ENCODE assay signal across 11 cellular contexts in the genomic region with DNA sequence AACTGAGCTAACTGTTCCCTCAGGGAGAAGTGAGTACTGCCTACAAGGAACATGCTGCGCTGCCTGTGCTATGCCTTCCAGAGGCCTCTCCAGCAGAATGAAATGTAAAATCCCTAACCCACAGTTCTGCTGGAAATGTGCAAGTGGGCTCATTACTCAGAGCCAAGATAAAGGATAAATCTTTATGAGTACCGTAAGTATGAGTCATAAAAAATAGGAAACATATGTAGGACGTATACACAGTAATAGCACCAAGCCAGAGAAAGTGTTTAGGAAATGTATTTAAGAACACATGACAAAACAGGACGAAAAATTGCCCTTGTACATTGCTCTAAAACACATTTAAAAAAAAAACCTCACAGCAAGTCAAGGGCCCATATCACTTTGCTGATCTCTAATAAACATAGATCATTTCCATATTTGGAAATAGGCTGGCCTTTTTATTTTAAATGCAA.
DNase-seq lines count a peak whose midpoint lies in the region; ATAC-seq, FAIRE-seq and TF ChIP-seq lines count a peak whose summit lies in the region.
"Had no signal": no experiment of that assay in that cellular context is flagged by ENCODE, and none has a peak within 500 bp of the region (broad histone marks: within the 10 kb centered on the region; RNA-seq: fewer than 3 reads in every experiment).

No MANE protein-coding gene starts in this region.

- H3K9ac ChIP-seq in mammary epithelial cell (ENCODE audit: insufficient read depth, low read length) (no peak overlapping the region), keratinocyte (ENCODE audit: control insufficient read depth, extremely low read depth, insufficient read depth, low read length) (no peak overlapping the region)

- H2AFZ ChIP-seq in mammary epithelial cell (ENCODE audit: low read depth, low read length) (no peak overlapping the region), keratinocyte (ENCODE audit: control insufficient read depth, low read length) (no peak overlapping the region)

- H3K4me1 ChIP-seq in mammary epithelial cell (ENCODE audit: insufficient read depth, low read length), result no peaks in the 10 kb centered on the region
- peaks cover 3% of the 10 kb centered on the region for H3K4me1 ChIP-seq in keratinocyte (ENCODE audit: control insufficient read depth, extremely low read depth, insufficient read depth, low read length)

- DNase-seq in MCF 10A (ENCODE audit: unreplicated experiment) (peak; percentile 54), mammary epithelial cell (no peak), astrocyte of the spinal cord (ENCODE audit: low read depth, low spot score) (peak; percentile 83), keratinocyte (ENCODE audit: low read depth, low spot score) (peak; percentile 13), type B pancreatic cell (ENCODE audit: extremely low spot score, unreplicated experiment) (no peak), NCI-H774 (lab: John Stamatoyannopoulos, UW) (no peak)
- no peak for DNase-seq in effector CD8-positive, alpha-beta T cell (lab: John Stamatoyannopoulos, UW)
- DNase-seq: activated effector memory CD4-positive, alpha-beta T cell treated with anti-CD3 and anti-CD28 coated beads, Interleukin-2, amount 50 U/mL, for 16 hours; foreskin melanocyte; T-helper 2 cell had no signal

- H3K36me3 Mint-ChIP-seq in MCF 10A (ENCODE audit: insufficient read depth, unreplicated experiment) (peaks cover 40% of the 10 kb centered on the region), type B pancreatic cell (peaks cover 20% of the 10 kb centered on the region)

- H4K20me1 ChIP-seq in mammary epithelial cell (ENCODE audit: insufficient read depth, low read length) (no peaks in the 10 kb centered on the region), keratinocyte (ENCODE audit: control insufficient read depth, extremely low read depth, insufficient read depth, low read length) (no peaks in the 10 kb centered on the region)

- no peak for ATAC-seq in GM19463 (IDR thresholded peaks at IDR 0.05; ENCODE audit: unreplicated experiment)

- H3K79me2 ChIP-seq in mammary epithelial cell (ENCODE audit: insufficient read depth, low read length), result no peaks in the 10 kb centered on the region
- no peaks in the 10 kb centered on the region for H3K79me2 ChIP-seq in keratinocyte (ENCODE audit: control insufficient read depth, insufficient read depth, low read length)

- H3K4me3 ChIP-seq in mammary epithelial cell (replicated peaks in 1 of 3; ENCODE audit: insufficient read depth in 1 of 3, low read depth in 2 of 3, low read length in 3 of 3) (no peak overlapping the region), astrocyte of the spinal cord (ENCODE audit: low read depth, low read length) (no peak overlapping the region), keratinocyte (ENCODE audit: control insufficient read depth in 2 of 3, extremely low read depth in 1 of 3, insufficient read depth in 2 of 3, low read depth in 1 of 3, low read length in 3 of 3) (no peak overlapping the region)

- no peaks in the 10 kb centered on the region for H3K9me3 ChIP-seq in mammary epithelial cell (replicated peaks; ENCODE audit: insufficient read depth, low read length)
- H3K9me3 ChIP-seq in keratinocyte (ENCODE audit: control insufficient read depth, low read depth, low read length), result no peaks in the 10 kb centered on the region

- no peaks in the 10 kb centered on the region for H3K9me1 ChIP-seq in keratinocyte (ENCODE audit: control insufficient read depth, extremely low read depth, insufficient read depth, low read length)

- in situ Hi-C loops in mammary epithelial cell (cut with MboI; ENCODE audit: low sequenced_read_pairs in 2 of 2), result no loop called here
- in situ Hi-C loops in astrocyte of the spinal cord (cut with HindIII; ENCODE audit: low sequenced_read_pairs), result no loop called here

- H3K4me3 Mint-ChIP-seq in MCF 10A (ENCODE audit: unreplicated experiment), result no peak overlapping the region
- H3K4me3 Mint-ChIP-seq in type B pancreatic cell, result peak overlapping the region; percentile 0

- H3K4me2 ChIP-seq in mammary epithelial cell (ENCODE audit: insufficient read depth, low read depth, low read length), result no peak overlapping the region
- no peak overlapping the region for H3K4me2 ChIP-seq in keratinocyte (ENCODE audit: control insufficient read depth, extremely low read depth, insufficient read depth, low read depth, low read length)

- H3K27me3 ChIP-seq in mammary epithelial cell (ENCODE audit: insufficient read depth, low read length) (peaks cover 12% of the 10 kb centered on the region), keratinocyte (ENCODE audit: control insufficient read depth, extremely low read depth, insufficient read depth, low read length) (no peaks in the 10 kb centered on the region)

- H3K9me3 Mint-ChIP-seq in MCF 10A (ENCODE audit: unreplicated experiment) (no peaks in the 10 kb centered on the region), type B pancreatic cell (no peaks in the 10 kb centered on the region)

- FAIRE-seq in keratinocyte (lab: Jason Lieb, UNC), result no peak

- intact Hi-C loops in MCF 10A (cut with micrococcal nuclease) (no loop called here), mammary epithelial cell (cut with micrococcal nuclease) (no loop called here)

- BruUV-seq in MCF 10A (replicated peaks; lab: Mats Ljungman, UMichigan) (no TSS peak), mammary epithelial cell (replicated peaks; lab: Mats Ljungman, UMichigan) (no TSS peak)

- WGBS in mammary epithelial cell (ENCODE audit: low coverage, missing lambda C conversion rate), result 41% methylated on average over 4 of the region's 4 CpGs

- dilution Hi-C loops in mammary epithelial cell (cut with HindIII; ENCODE audit: low sequenced_read_pairs), result no loop called here
- dilution Hi-C loops in keratinocyte (cut with MboI; ENCODE audit: extremely low pct_ligation_motif_present, low sequenced_read_pairs), result no loop called here

- no peaks in the 10 kb centered on the region for H3K27me3 Mint-ChIP-seq in MCF 10A (ENCODE audit: insufficient read depth, unreplicated experiment)
- no peaks in the 10 kb centered on the region for H3K27me3 Mint-ChIP-seq in type B pancreatic cell

- no peak overlapping the region for H3K27ac ChIP-seq in mammary epithelial cell (ENCODE audit: insufficient read depth, low read depth, low read length)
- no peak overlapping the region for H3K27ac ChIP-seq in keratinocyte (ENCODE audit: control insufficient read depth, insufficient read depth, low read length)

- POLR2A ChIA-PET in MCF 10A (lab: Yijun Ruan, JAX), result interaction anchor here (0.8 to 1.8 kb wide), 6 partner anchors 9 to 103 kb away, joined by 3 to 6 read pairs (median 5); no protein-coding TSS in a partner anchor

- H3K4me1 Mint-ChIP-seq in MCF 10A (ENCODE audit: insufficient read depth, unreplicated experiment) (peaks cover 14% of the 10 kb centered on the region), type B pancreatic cell (ENCODE audit: unreplicated experiment) (peaks cover 52% of the 10 kb centered on the region)

- peak overlapping the region; percentile 93 for H3K27ac Mint-ChIP-seq in MCF 10A (ENCODE audit: low read depth, unreplicated experiment)
- H3K27ac Mint-ChIP-seq in type B pancreatic cell, result peak overlapping the region; percentile 65

- TF ChIP-seq CTCF in MCF 10A (IDR thresholded peaks at IDR 0.05; ENCODE audit: unreplicated experiment), result no peak
- TF ChIP-seq CTCF in mammary epithelial cell (conservative IDR thresholded peaks at IDR 0.05 in 1 of 2, IDR thresholded peaks at IDR 0.05 in 1 of 2; ENCODE audit: extremely low read depth in 1 of 2, insufficient read depth in 1 of 2, low read depth in 1 of 2, low read length in 2 of 2), result no peak
- TF ChIP-seq CTCF in astrocyte of the spinal cord (IDR thresholded peaks at IDR 0.05; ENCODE audit: low read depth, low read length), result no peak
- TF ChIP-seq CTCF in keratinocyte (optimal IDR thresholded peaks at IDR 0.05 in 1 of 3, IDR thresholded peaks at IDR 0.05 in 1 of 3, conservative IDR thresholded peaks at IDR 0.05 in 1 of 3; ENCODE audit: extremely low read depth in 1 of 3, insufficient read depth in 2 of 3, low read length in 3 of 3), result no peak
- no peak for TF ChIP-seq CTCF in type B pancreatic cell (conservative IDR thresholded peaks at IDR 0.05)

- CTCF ChIA-PET in MCF 10A (lab: Yijun Ruan, JAX) (interaction anchor here (0.7 to 1.0 kb wide), 3 partner anchors 42 to 273 kb away, joined by 4 read pairs; no protein-coding TSS in a partner anchor), mammary epithelial cell (lab: Charles Lee; ENCODE audit: low non-redundant PET) (no interaction called here)

- H3K36me3 ChIP-seq in mammary epithelial cell (ENCODE audit: insufficient read depth, low read length) (no peaks in the 10 kb centered on the region), keratinocyte (ENCODE audit: control insufficient read depth in 2 of 2, extremely low read depth in 1 of 2, insufficient read depth in 2 of 2, low read length in 2 of 2) (no peaks in the 10 kb centered on the region)

Comparison
In these comparisons a context has a peak if more than half of its experiments do, and no peak if none do; other contexts are left out.
1. DNase-seq: peak in MCF 10A (single experiment), astrocyte of the spinal cord (single experiment) and keratinocyte (single experiment); none in mammary epithelial cell (single experiment), type B pancreatic cell (single experiment), NCI-H774 (single experiment) and effector CD8-positive, alpha-beta T cell (single experiment).